12 cellular contexts compared by ENCODE assay signal in the genomic region with DNA sequence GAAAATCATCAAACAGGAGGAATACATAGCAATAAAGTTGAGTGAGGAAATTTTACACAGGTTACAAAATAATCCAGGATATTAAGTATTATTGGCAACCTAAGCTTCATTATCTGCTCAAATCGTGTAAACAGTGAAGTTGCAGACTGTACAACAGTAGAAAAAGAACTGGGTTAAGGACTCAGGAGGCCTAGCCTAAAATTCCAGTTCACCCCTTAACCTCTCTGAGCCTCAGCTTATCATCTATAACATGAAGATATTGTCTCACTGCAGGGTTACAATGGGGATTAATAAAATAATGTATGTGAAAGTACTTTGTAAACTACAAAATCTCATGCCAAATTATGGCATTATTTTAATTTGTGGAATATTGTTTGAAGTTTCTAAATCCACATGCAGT. TPM values are rescaled to one million over a fixed set of nuclear protein-coding genes. Genes with fewer than 3 reads are reported as not detected.
DNase-seq lines count a peak whose midpoint lies in the region; ATAC-seq lines count a peak whose summit lies in the region.
"Had no signal": no experiment of that assay in that cellular context is flagged by ENCODE, and none has a peak within 500 bp of the region (broad histone marks: within the 10 kb centered on the region; RNA-seq: fewer than 3 reads in every experiment).

No MANE protein-coding gene starts in this region.

- peak overlapping the region; percentile 48 to 72 (median 64); a peak in 21 of 22 replicates for H3K27ac ChIP-seq in BLaER1 treated with 17β-estradiol and CSF1 and Interleukin-3, amounts not matched to agents 10 nM and 100 nM
- peak overlapping the region; percentile 9 for H3K27ac ChIP-seq in naive thymus-derived CD4-positive, alpha-beta T cell (ENCODE audit: low read depth, low read length)
- H3K27ac ChIP-seq: prostate gland had no signal

- H3K36me3 Mint-ChIP-seq in activated naive CD8-positive, alpha-beta T cell treated with anti-CD3 and anti-CD28 coated beads, Interleukin-2, amount 10 ng/mL, durations not matched to agents 7 days and 5 days = peaks cover 7% of the 10 kb centered on the region
- peaks cover 0 to 18% (median 8%) of the 10 kb centered on the region in 5 donors for H3K36me3 Mint-ChIP-seq in naive thymus-derived CD4-positive, alpha-beta T cell
- H3K36me3 Mint-ChIP-seq: type B pancreatic cell had no signal

- no peaks in the 10 kb centered on the region for H3K27me3 ChIP-seq in BLaER1 treated with 17β-estradiol and CSF1 and Interleukin-3, amounts not matched to agents 10 nM and 100 nM
- H3K27me3 ChIP-seq in naive thymus-derived CD4-positive, alpha-beta T cell (ENCODE audit: control insufficient read depth in 2 of 2, insufficient read depth in 2 of 2, low read length in 2 of 2) = no peaks in the 10 kb centered on the region

- peak overlapping the region in 2 of 10 experiments; percentile 5 to 34; a peak in 1 of 20 replicates for H3K4me3 ChIP-seq in BLaER1 treated with 17β-estradiol and CSF1 and Interleukin-3, amounts not matched to agents 10 nM and 100 nM
- H3K4me3 ChIP-seq in naive thymus-derived CD4-positive, alpha-beta T cell (ENCODE audit: low read length) = peak overlapping the region; percentile 4
- H3K4me3 ChIP-seq: prostate gland had no signal

- peak overlapping the region; percentile 89 for H3K27ac Mint-ChIP-seq in activated naive CD8-positive, alpha-beta T cell treated with anti-CD3 and anti-CD28 coated beads, Interleukin-2, amount 10 ng/mL, durations not matched to agents 7 days and 5 days
- peak overlapping the region; percentile 45 to 87 (median 77) for H3K27ac Mint-ChIP-seq in naive thymus-derived CD4-positive, alpha-beta T cell
- H3K27ac Mint-ChIP-seq: type B pancreatic cell had no signal

- peak overlapping the region in 10 of 11 experiments; percentile 38 to 69 (median 46); a peak in 14 of 22 replicates for H3K9ac ChIP-seq in BLaER1 treated with 17β-estradiol and CSF1 and Interleukin-3, amounts not matched to agents 10 nM and 100 nM

- peaks cover 22% of the 10 kb centered on the region for H3K4me1 Mint-ChIP-seq in activated naive CD8-positive, alpha-beta T cell treated with anti-CD3 and anti-CD28 coated beads, Interleukin-2, amount 10 ng/mL, durations not matched to agents 7 days and 5 days
- peaks cover 10 to 34% (median 18%) of the 10 kb centered on the region in 7 donors for H3K4me1 Mint-ChIP-seq in naive thymus-derived CD4-positive, alpha-beta T cell

- peak overlapping the region; percentile 77 for H3K4me3 Mint-ChIP-seq in activated naive CD8-positive, alpha-beta T cell treated with anti-CD3 and anti-CD28 coated beads, Interleukin-2, amount 10 ng/mL, durations not matched to agents 7 days and 5 days
- H3K4me3 Mint-ChIP-seq in naive thymus-derived CD4-positive, alpha-beta T cell = peak overlapping the region; percentile 39 to 88 (median 76)
- H3K4me3 Mint-ChIP-seq: type B pancreatic cell had no signal

- peaks cover 6 to 35% (median 13%) of the 10 kb centered on the region in 10 experiments; a peak in 16 of 20 replicates for H3K4me1 ChIP-seq in BLaER1 treated with 17β-estradiol and CSF1 and Interleukin-3, amounts not matched to agents 10 nM and 100 nM
- peaks cover 3 to 16% of the 10 kb centered on the region in 2 donors for H3K4me1 ChIP-seq in naive thymus-derived CD4-positive, alpha-beta T cell (ENCODE audit: control insufficient read depth in 2 of 2, insufficient read depth in 2 of 2, low read length in 2 of 2)
- H3K4me1 ChIP-seq: prostate gland had no signal

- H3K27me3 Mint-ChIP-seq in activated naive CD8-positive, alpha-beta T cell treated with anti-CD3 and anti-CD28 coated beads, Interleukin-2, amount 10 ng/mL, durations not matched to agents 7 days and 5 days = no peaks in the 10 kb centered on the region
- no peaks in the 10 kb centered on the region for H3K27me3 Mint-ChIP-seq in naive thymus-derived CD4-positive, alpha-beta T cell
- H3K27me3 Mint-ChIP-seq: type B pancreatic cell had no signal

- no peak for DNase-seq in activated naive CD8-positive, alpha-beta T cell treated with anti-CD3 and anti-CD28 coated beads, Interleukin-2, amount 10 ng/mL, durations not matched to agents 7 days and 5 days
- no peak for DNase-seq in naive thymus-derived CD4-positive, alpha-beta T cell
- DNase-seq in hypothalamus (lab: John Stamatoyannopoulos, UW) (no peak), NCI-H510A (lab: John Stamatoyannopoulos, UW) (no peak), HUDEP-2 (lab: John Stamatoyannopoulos, UW; ENCODE audit: unreplicated experiment in 76 of 76) (no peak)
- DNase-seq: caudate nucleus, NCI-H526 treated with DMSO at 0.1 percent for 48 hours had no signal

- CTCF ChIA-PET in naive thymus-derived CD4-positive, alpha-beta T cell (lab: Charles Lee) = no interaction called here

- ATAC-seq in GM21515 (IDR thresholded peaks at IDR 0.05; ENCODE audit: unreplicated experiment) = peak; percentile 25
- ATAC-seq in activated naive CD8-positive, alpha-beta T cell treated with anti-CD3 and anti-CD28 coated beads, Interleukin-2, amount 10 ng/mL, durations not matched to agents 7 days and 5 days (ENCODE audit: low read depth) = no peak
- ATAC-seq in naive thymus-derived CD4-positive, alpha-beta T cell = no peak
- ATAC-seq in HG03196 (IDR thresholded peaks at IDR 0.05; ENCODE audit: unreplicated experiment) = no peak

- no peaks in the 10 kb centered on the region for H3K9me3 Mint-ChIP-seq in activated naive CD8-positive, alpha-beta T cell treated with anti-CD3 and anti-CD28 coated beads, Interleukin-2, amount 10 ng/mL, durations not matched to agents 7 days and 5 days
- H3K9me3 Mint-ChIP-seq in naive thymus-derived CD4-positive, alpha-beta T cell = peaks cover 0 to 4% (median 0%) of the 10 kb centered on the region in 11 donors
- H3K9me3 Mint-ChIP-seq: type B pancreatic cell had no signal

- peaks cover 42 to 52% (median 49%) of the 10 kb centered on the region in 11 experiments for H3K9me3 ChIP-seq in BLaER1 treated with 17β-estradiol and CSF1 and Interleukin-3, amounts not matched to agents 10 nM and 100 nM (replicated peaks in 1 of 11)
- no peaks in the 10 kb centered on the region for H3K9me3 ChIP-seq in naive thymus-derived CD4-positive, alpha-beta T cell (ENCODE audit: control insufficient read depth in 2 of 3, low read length in 3 of 3)
- H3K9me3 ChIP-seq: prostate gland had no signal

- intact Hi-C loops in naive thymus-derived CD4-positive, alpha-beta T cell (cut with micrococcal nuclease) = loop anchor here (1.0 to 2.0 kb wide), 2 partner anchors 18 to 25 kb away; no protein-coding TSS in a partner anchor

- peaks cover 2 to 30% (median 16%) of the 10 kb centered on the region in 11 experiments; a peak in 17 of 22 replicates for H3K36me3 ChIP-seq in BLaER1 treated with 17β-estradiol and CSF1 and Interleukin-3, amounts not matched to agents 10 nM and 100 nM
- no peaks in the 10 kb centered on the region for H3K36me3 ChIP-seq in naive thymus-derived CD4-positive, alpha-beta T cell (ENCODE audit: control insufficient read depth in 2 of 3, insufficient read depth in 3 of 3, low read length in 3 of 3)
- H3K36me3 ChIP-seq: prostate gland had no signal

- peak overlapping the region; percentile 42 to 77 (median 59); a peak in 19 of 22 replicates for H3K4me2 ChIP-seq in BLaER1 treated with 17β-estradiol and CSF1 and Interleukin-3, amounts not matched to agents 10 nM and 100 nM

- peaks cover 0 to 7% (median 0%) of the 10 kb centered on the region in 11 experiments; a peak in 3 of 22 replicates for H4K20me1 ChIP-seq in BLaER1 treated with 17β-estradiol and CSF1 and Interleukin-3, amounts not matched to agents 10 nM and 100 nM

- POLR2A ChIA-PET in activated naive CD8-positive, alpha-beta T cell treated with anti-CD3 and anti-CD28 coated beads, Interleukin-2, amount 10 ng/mL, durations not matched to agents 7 days and 5 days (lab: Charles Lee) = interaction anchor here (0.6 to 2.2 kb wide), 3 partner anchors 18 to 384 kb away, joined by 3 to 13 read pairs (median 7); partner anchors contain the start of gene DDHD1
- POLR2A ChIA-PET in naive thymus-derived CD4-positive, alpha-beta T cell (lab: Charles Lee) = interaction anchor here (2.0 kb wide), 1 partner anchor 25 kb away, joined by 9 read pairs; the partner anchor contains the start of gene DDHD1

RNA-seq across cellular contexts. Expression of gene DDHD1, which starts 26.0 kb away (rescaled TPM):
- total RNA-seq in activated naive CD8-positive, alpha-beta T cell treated with anti-CD3 and anti-CD28 coated beads, Interleukin-2, amount 10 ng/mL, durations not matched to agents 7 days and 5 days = 10 to 100 TPM; 63.1 to 65.1 TPM
- total RNA-seq in naive thymus-derived CD4-positive, alpha-beta T cell = 100 to 1,000 TPM in 1 of 5 experiments, 10 to 100 TPM in 4; 46.7 to 103 (median 55.5) TPM
- polyA plus RNA-seq in naive thymus-derived CD4-positive, alpha-beta T cell = 1 to 10 TPM; 6.7 to 7.0 TPM
